Comparison of ENCODE assay signal across 11 cellular contexts in genomic region chr7:101235050-101235449, GRCh38. TPM values are rescaled to one million over a fixed set of nuclear protein-coding genes. Genes with fewer than 3 reads are reported as not detected.
A peak's percentile ranks its signal among the peaks of the same experiment; 100 is the strongest.
DNase-seq lines count a peak whose midpoint lies in the region; ATAC-seq, FAIRE-seq and TF ChIP-seq lines count a peak whose summit lies in the region.
"Had no signal": no experiment of that assay in that cellular context is flagged by ENCODE, and none has a peak within 500 bp of the region (broad histone marks: within the 10 kb centered on the region; RNA-seq: fewer than 3 reads in every experiment).

No MANE protein-coding gene starts in this region.

- H4K8ac ChIP-seq in mesendoderm (ENCODE audit: low read depth, low read length) = no peak overlapping the region

- TF ChIP-seq CTCF in DND-41 (IDR thresholded peaks at IDR 0.05; ENCODE audit: borderline replicate concordance, extremely low read depth, low read length, poor library complexity, severe bottlenecking) (peak; percentile 51), brain microvascular endothelial cell (IDR thresholded peaks at IDR 0.05; ENCODE audit: low read depth, low read length, missing control alignments) (peak; percentile 58), pancreas (IDR thresholded peaks at IDR 0.05) (no peak)

- H3K4me1 ChIP-seq in DND-41 (ENCODE audit: insufficient read depth, low read length) (no peaks in the 10 kb centered on the region), mesendoderm (ENCODE audit: control insufficient read depth, low read depth, low read length) (peaks cover 5% of the 10 kb centered on the region), pancreas (peaks cover 0 to 4% (median 2%) of the 10 kb centered on the region in 3 donors)
- H3K4me1 ChIP-seq: HAP-1 had no signal

- H2BK15ac ChIP-seq in mesendoderm (replicated peaks; ENCODE audit: low read depth) = no peak overlapping the region

- no peak overlapping the region for H2AFZ ChIP-seq in DND-41 (ENCODE audit: low read depth, low read length)

- no peaks in the 10 kb centered on the region for H3K27me3 ChIP-seq in DND-41 (ENCODE audit: insufficient read depth, low read length, poor library complexity)
- no peaks in the 10 kb centered on the region for H3K27me3 ChIP-seq in brain microvascular endothelial cell (replicated peaks)
- no peaks in the 10 kb centered on the region for H3K27me3 ChIP-seq in mesendoderm (ENCODE audit: insufficient read depth, low read length, poor library complexity)
- no peaks in the 10 kb centered on the region for H3K27me3 ChIP-seq in pancreas

- FAIRE-seq in pancreas (lab: Jason Lieb, UNC) = no peak

- no peaks in the 10 kb centered on the region for H3K79me2 ChIP-seq in DND-41 (ENCODE audit: insufficient read depth, low read length)
- no peaks in the 10 kb centered on the region for H3K79me2 ChIP-seq in mesendoderm (ENCODE audit: control insufficient read depth, insufficient read depth, low read length)

- H3K36me3 Mint-ChIP-seq in stimulated activated memory B cell treated with anti-CD40 and anti-IgM and Interleukin-4, amounts not matched to agents 10 μg/mL and 1 μg/mL and 100 μg/mL, for 72 hours = peaks cover 23% of the 10 kb centered on the region

- 0 out of 3 replicates have a peak, but pooled peaks have one; percentile 16 for ATAC-seq in DND-41 (ENCODE audit: insufficient read depth, low read depth)
- no peak for ATAC-seq in stimulated activated memory B cell treated with anti-CD40 and anti-IgM and Interleukin-4, amounts not matched to agents 10 μg/mL and 1 μg/mL and 100 μg/mL, for 72 hours
- no peak for ATAC-seq in pancreas

- H3K27ac Mint-ChIP-seq in stimulated activated memory B cell treated with anti-CD40 and anti-IgM and Interleukin-4, amounts not matched to agents 10 μg/mL and 1 μg/mL and 100 μg/mL, for 72 hours = no peak overlapping the region
- H3K27ac Mint-ChIP-seq: memory B cell had no signal

- no peak overlapping the region for H3K56ac ChIP-seq in mesendoderm (ENCODE audit: low read length)

- H3K18ac ChIP-seq in mesendoderm (ENCODE audit: low read length) = no peak overlapping the region

- no peak overlapping the region for H3K4me2 ChIP-seq in DND-41 (ENCODE audit: insufficient read depth, low read length)
- H3K4me2 ChIP-seq in mesendoderm (ENCODE audit: low read length) = no peak overlapping the region

- in situ Hi-C loops in KBM-7 (cut with MboI; ENCODE audit: low pct_unique_long_range_greater_than_20kb, low sequenced_read_pairs) = no loop called here
- in situ Hi-C loops in brain microvascular endothelial cell (cut with HindIII; ENCODE audit: low pct_ligation_motif_present, low sequenced_read_pairs) = no loop called here

- no peaks in the 10 kb centered on the region for H3K9me3 ChIP-seq in DND-41 (ENCODE audit: insufficient read depth, low read length, severe bottlenecking)
- no peaks in the 10 kb centered on the region for H3K9me3 ChIP-seq in pancreas
- H3K9me3 ChIP-seq: HAP-1 had no signal

- no CpG with 5 or more reads among the region's 11 CpGs for whole genome bisulfite sequencing in mesendoderm (ENCODE audit: extremely low coverage, insufficient coverage, low lambda C conversion rate)
- whole genome bisulfite sequencing in pancreas, 2 donors = 64 to 73% methylated on average over 11 of the region's 11 CpGs

- DNase-seq in DND-41 = no peak
- peak; percentile 25 for DNase-seq in KBM-7
- no peak for DNase-seq in brain microvascular endothelial cell
- peak; percentile 42 for DNase-seq in mesendoderm
- no peak for DNase-seq in NCI-H2081 treated with DMSO at 0.1 percent for 48 hours (lab: John Stamatoyannopoulos, UW)
- DNase-seq in NCI-H2107 treated with DMSO at 0.1 percent for 48 hours (lab: John Stamatoyannopoulos, UW; ENCODE audit: unreplicated experiment) = no peak
- DNase-seq in pancreas = no peak
- DNase-seq: activated gamma-delta T cell treated with Interleukin-2 at 50 U/mL for 16 hours had no signal

- no peak overlapping the region for H3K4me3 ChIP-seq in DND-41 (ENCODE audit: low read depth in 1 of 2, low read length in 2 of 2)
- H3K4me3 ChIP-seq in brain microvascular endothelial cell (ENCODE audit: low read depth, low read length) = no peak overlapping the region
- H3K4me3 ChIP-seq in mesendoderm (ENCODE audit: low read length) = no peak overlapping the region
- H3K4me3 ChIP-seq in pancreas = no peak overlapping the region
- H3K4me3 ChIP-seq: HAP-1 had no signal

- no peak overlapping the region for H3K4ac ChIP-seq in mesendoderm (ENCODE audit: low read depth, low read length)

- H3K27me3 Mint-ChIP-seq in stimulated activated memory B cell treated with anti-CD40 and anti-IgM and Interleukin-4, amounts not matched to agents 10 μg/mL and 1 μg/mL and 100 μg/mL, for 72 hours = no peaks in the 10 kb centered on the region
- H3K27me3 Mint-ChIP-seq: memory B cell had no signal

- H3K27ac ChIP-seq in DND-41 (ENCODE audit: low read length) (no peak overlapping the region), brain microvascular endothelial cell (no peak overlapping the region), mesendoderm (ENCODE audit: low read depth, low read length) (no peak overlapping the region), pancreas (no peak overlapping the region)

- no peak overlapping the region for H3K4me3 Mint-ChIP-seq in stimulated activated memory B cell treated with anti-CD40 and anti-IgM and Interleukin-4, amounts not matched to agents 10 μg/mL and 1 μg/mL and 100 μg/mL, for 72 hours
- H3K4me3 Mint-ChIP-seq: memory B cell had no signal

- peaks cover 17% of the 10 kb centered on the region for H4K20me1 ChIP-seq in DND-41 (ENCODE audit: insufficient read depth, low read length)

- intact Hi-C loops in pancreas (cut with DNase I) = no loop called here

- no peaks in the 10 kb centered on the region for H3K4me1 Mint-ChIP-seq in stimulated activated memory B cell treated with anti-CD40 and anti-IgM and Interleukin-4, amounts not matched to agents 10 μg/mL and 1 μg/mL and 100 μg/mL, for 72 hours

- H3K9me3 Mint-ChIP-seq in stimulated activated memory B cell treated with anti-CD40 and anti-IgM and Interleukin-4, amounts not matched to agents 10 μg/mL and 1 μg/mL and 100 μg/mL, for 72 hours = no peaks in the 10 kb centered on the region
- H3K9me3 Mint-ChIP-seq: memory B cell had no signal

- H3K9ac ChIP-seq in DND-41 (ENCODE audit: low read depth, low read length) (no peak overlapping the region), mesendoderm (ENCODE audit: low read length) (no peak overlapping the region)

- no peak overlapping the region for H4K5ac ChIP-seq in mesendoderm (ENCODE audit: low read length)

- no peak overlapping the region for H3K23ac ChIP-seq in mesendoderm (ENCODE audit: low read length)

- H3K79me1 ChIP-seq in mesendoderm (ENCODE audit: low read length) = no peaks in the 10 kb centered on the region

- H2BK120ac ChIP-seq in mesendoderm (ENCODE audit: low read depth, low read length) = no peak overlapping the region

- H3K36me3 ChIP-seq in DND-41 (ENCODE audit: insufficient read depth, low read length) = peaks cover 50% of the 10 kb centered on the region
- peaks cover 24% of the 10 kb centered on the region for H3K36me3 ChIP-seq in brain microvascular endothelial cell (replicated peaks)
- no peaks in the 10 kb centered on the region for H3K36me3 ChIP-seq in mesendoderm (ENCODE audit: control insufficient read depth, insufficient read depth, low read length)
- H3K36me3 ChIP-seq in pancreas = peaks cover 0 to 8% (median 0%) of the 10 kb centered on the region in 3 donors

- H2BK5ac ChIP-seq in mesendoderm (ENCODE audit: low read length) = no peak overlapping the region

- no peak overlapping the region for H2AK5ac ChIP-seq in mesendoderm (ENCODE audit: low read length)

RNA-seq across cellular contexts. Expression of gene CLDN15, which starts 2.6 kb away (rescaled TPM):
- 2.2 TPM for polyA plus RNA-seq in mesendoderm (2013, experiment 1 of 2)
- 2.2 TPM for polyA plus RNA-seq in mesendoderm (2013, experiment 2 of 2)
- 1 to 10 TPM; 2.2 to 8.5 (median 2.7) TPM for total RNA-seq in pancreas
- 10 to 100 TPM; 12.8 to 15.2 TPM for polyA plus RNA-seq in pancreas

RNA-seq across cellular contexts. Expression of gene FIS1, which starts 9.8 kb away (rescaled TPM):
- 106 TPM for polyA plus RNA-seq in mesendoderm (2013, experiment 1 of 2)
- polyA plus RNA-seq in mesendoderm (2013, experiment 2 of 2) = 109 TPM
- total RNA-seq in pancreas = 100 to 1,000 TPM in 2 of 6 donors, 10 to 100 TPM in 4; 75.4 to 106 (median 86.2) TPM
- 100 to 1,000 TPM in 1 of 2 donors, 10 to 100 TPM in 1; 96.4 to 144 TPM for polyA plus RNA-seq in pancreas

RNA-seq across cellular contexts. Expression of gene ZNHIT1, which starts 17.1 kb away (rescaled TPM):
- polyA plus RNA-seq in mesendoderm (2013, experiment 1 of 2) = 48.7 TPM
- polyA plus RNA-seq in mesendoderm (2013, experiment 2 of 2) = 50.9 TPM
- 10 to 100 TPM; 25.7 to 38.2 (median 32.4) TPM for total RNA-seq in pancreas
- 10 to 100 TPM; 84.3 to 92.3 TPM for polyA plus RNA-seq in pancreas

RNA-seq across cellular contexts. Expression of gene PLOD3, which starts 17.7 kb away (rescaled TPM):
- 37.6 TPM for polyA plus RNA-seq in mesendoderm (2013, experiment 1 of 2)
- 36.6 TPM for polyA plus RNA-seq in mesendoderm (2013, experiment 2 of 2)
- total RNA-seq in pancreas = 10 to 100 TPM; 27.2 to 54.5 (median 36.8) TPM
- 10 to 100 TPM; 38.8 to 55.7 TPM for polyA plus RNA-seq in pancreas

RNA-seq across cellular contexts. Expression of gene MOGAT3, which starts 34.2 kb away (rescaled TPM):
- polyA plus RNA-seq in mesendoderm (2013, experiment 1 of 2) = 0.07 TPM
- polyA plus RNA-seq in mesendoderm (2013, experiment 2 of 2) = 0.06 TPM
- not detected for total RNA-seq in pancreas
- polyA plus RNA-seq in pancreas = not detected

Comparison
In these comparisons a context has a peak if more than half of its experiments do, and no peak if none do; other contexts are left out.
1. DNase-seq: peak in KBM-7 (single experiment) and mesendoderm (single experiment); none in DND-41 (single experiment), brain microvascular endothelial cell (single experiment), NCI-H2081 treated with DMSO at 0.1 percent for 48 hours (single experiment), NCI-H2107 treated with DMSO at 0.1 percent for 48 hours (single experiment) and pancreas (0 of 6).
2. CTCF ChIP-seq: peak in DND-41 (single experiment) and brain microvascular endothelial cell (single experiment); none in pancreas (0 of 4).